ENCODE assay signal across 15 cellular contexts in the genomic region with DNA sequence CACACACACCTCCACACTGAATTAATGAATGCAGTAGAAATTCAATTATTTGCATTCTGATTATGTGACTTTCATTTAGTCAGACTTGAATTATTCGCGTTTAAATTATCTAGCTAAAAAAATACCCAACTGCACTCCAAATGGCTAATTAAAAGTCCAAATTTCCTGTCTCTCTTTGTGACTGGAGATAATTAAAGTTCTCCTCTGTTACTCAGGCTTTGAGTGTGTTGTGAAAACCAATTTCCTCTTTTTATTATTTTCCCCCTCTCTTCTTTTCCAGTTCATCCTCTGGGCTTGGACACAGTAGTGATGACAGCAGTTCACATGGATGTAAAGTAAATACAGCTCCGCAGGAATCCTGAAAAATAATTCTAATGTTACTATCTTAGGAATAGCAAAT.
"Had no signal": no experiment of that assay in that cellular context is flagged by ENCODE, and none has a peak within 500 bp of the region (broad histone marks: within the 10 kb centered on the region; RNA-seq: fewer than 3 reads in every experiment).

No MANE protein-coding gene starts in this region.

- FAIRE-seq: TTC549 had no signal

- H3K36me3 ChIP-seq: cardiac muscle cell, transverse colon had no signal

- H3K4me1 ChIP-seq: parathyroid adenoma had no signal

- DNase-seq: activated CD4-positive, alpha-beta memory T cell treated with anti-CD3 and anti-CD28 coated beads, Interleukin-2, amount 10 ng/mL, durations not matched to agents 7 days and 5 days; activated CD4-positive, alpha-beta T cell treated with anti-CD3 and anti-CD28 coated beads for 4 hours; activated effector memory CD4-positive, alpha-beta T cell treated with Interleukin-2 at 50 U/mL for 16 hours; activated naive CD4-positive, alpha-beta T cell treated with anti-CD3 and anti-CD28 coated beads, Interleukin-2, amount 50 U/mL, for 16 hours; activated T-cell treated with anti-CD3 and anti-CD28 coated beads, Interleukin-2, amount 50 U/mL, for 24 hours; left colon; mammary epithelial cell; naive B cell; stimulated activated CD4-positive, alpha-beta T cell treated with anti-CD3 and anti-CD28 coated beads, Interleukin-4, amount 100 ng/mL, for 24 hours; stimulated activated naive CD4-positive, alpha-beta T cell treated with Interleukin-2 at 50 U/mL for 16 hours; transverse colon had no signal

- H3K27ac ChIP-seq: cardiac muscle cell, neutrophil, parathyroid adenoma, transverse colon had no signal

- H3K9me3 ChIP-seq: neutrophil, transverse colon had no signal

- H3K4me3 ChIP-seq: cardiac muscle cell, transverse colon had no signal
